ENCODE assay signal across 25 cellular contexts in the genomic region with DNA sequence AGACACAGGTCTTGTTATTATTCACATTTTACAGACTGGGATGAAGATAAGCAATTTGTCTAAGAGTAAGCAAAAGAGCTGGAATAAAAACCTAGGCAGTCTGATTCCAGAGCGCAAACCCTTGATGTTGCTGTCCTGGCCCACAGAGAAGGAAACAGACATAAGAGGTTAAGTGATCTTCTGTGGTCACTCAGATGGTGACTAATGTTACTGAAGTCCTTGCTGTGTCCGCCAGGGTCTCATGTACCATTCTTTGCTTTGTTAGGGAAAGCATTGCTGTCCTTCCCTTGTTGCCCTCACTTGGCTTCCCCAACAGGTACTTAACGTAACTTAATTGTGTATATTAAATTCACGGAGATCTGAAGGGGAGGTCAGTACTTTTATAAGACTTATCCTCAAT. TPM values are rescaled to one million over a fixed set of nuclear protein-coding genes. Genes with fewer than 3 reads are reported as not detected.
DNase-seq lines count a peak whose midpoint lies in the region; ATAC-seq and TF ChIP-seq lines count a peak whose summit lies in the region.
"Had no signal": no experiment of that assay in that cellular context is flagged by ENCODE, and none has a peak within 500 bp of the region (broad histone marks: within the 10 kb centered on the region; RNA-seq: fewer than 3 reads in every experiment).

No MANE protein-coding gene starts in this region.

- no peaks in the 10 kb centered on the region for H3K36me3 ChIP-seq in smooth muscle cell (ENCODE audit: low read depth)

- peaks cover 12% of the 10 kb centered on the region for H3K4me1 ChIP-seq in smooth muscle cell (ENCODE audit: low read depth)
- H3K4me1 ChIP-seq: testis had no signal

- 53% methylated on average over 4 of the region's 4 CpGs for WGBS in smooth muscle cell (ENCODE audit: low lambda C conversion rate)

- no peak overlapping the region for H3K4me3 ChIP-seq in smooth muscle cell
- H3K4me3 ChIP-seq: coronary artery, testis had no signal

- H2AFZ ChIP-seq in smooth muscle cell (ENCODE audit: low read depth): no peak overlapping the region

- H3K79me2 ChIP-seq in smooth muscle cell (ENCODE audit: low read depth): no peaks in the 10 kb centered on the region

- DNase-seq in DMS53 (lab: John Stamatoyannopoulos, UW): peak; percentile 24
- DNase-seq in DMS53 treated with DMSO at 0.1 percent for 48 hours (lab: John Stamatoyannopoulos, UW; ENCODE audit: unreplicated experiment): no peak
- DNase-seq in RPMI7951 (ENCODE audit: low read depth): peak; percentile 76
- peak; percentile 50 for DNase-seq in islet precursor cell
- no peak for DNase-seq in smooth muscle cell (lab: John Stamatoyannopoulos, UW; ENCODE audit: unreplicated experiment)
- no peak for DNase-seq in SHP77 (lab: John Stamatoyannopoulos, UW)
- DNase-seq: activated T-cell treated with anti-CD3 and anti-CD28 coated beads for 4 hours; anterior cingulate cortex; DND-41; erythroblast; KBM-7; MM.1S; naive thymus-derived CD8-positive, alpha-beta T cell; NCI-H1436; NCI-H774; SHP77 treated with DMSO at 0.1 percent for 48 hours; stimulated activated naive CD4-positive, alpha-beta T cell; testis had no signal

- ATAC-seq in GM19023 (IDR thresholded peaks at IDR 0.05; ENCODE audit: unreplicated experiment) (no peak), HG02885 (IDR thresholded peaks at IDR 0.05; ENCODE audit: poor library complexity, unreplicated experiment) (no peak)
- ATAC-seq: naive thymus-derived CD8-positive, alpha-beta T cell; Panc1 had no signal

- H3F3A ChIP-seq in smooth muscle cell (ENCODE audit: low read depth): no peaks in the 10 kb centered on the region

- no peaks in the 10 kb centered on the region for H3K27me3 ChIP-seq in smooth muscle cell (ENCODE audit: low read depth)
- H3K27me3 ChIP-seq: testis had no signal

- peak overlapping the region; percentile 52 for H3K4me2 ChIP-seq in smooth muscle cell

- H3K9ac ChIP-seq in smooth muscle cell (ENCODE audit: low read depth): peak overlapping the region; percentile 42

- H3K9me3 ChIP-seq in smooth muscle cell (replicated peaks; ENCODE audit: low read depth): no peaks in the 10 kb centered on the region
- H3K9me3 ChIP-seq: testis had no signal

- peak overlapping the region; percentile 89 for H3K27ac ChIP-seq in smooth muscle cell (ENCODE audit: low read depth)
- H3K27ac ChIP-seq: 22Rv1, coronary artery, testis had no signal

- H4K20me1 ChIP-seq in smooth muscle cell (ENCODE audit: low read depth): no peaks in the 10 kb centered on the region

- peak; percentile 7 for TF ChIP-seq CTCF in smooth muscle cell (IDR thresholded peaks at IDR 0.05; ENCODE audit: borderline replicate concordance, insufficient read depth, poor library complexity, severe bottlenecking)

RNA-seq across cellular contexts. Expression of a gene that starts 14.9 kb away (rescaled TPM):
- total RNA-seq in RPMI7951 (2014; rRNA removed; shearing (Covaris generic)): 142 and 170 TPM in 2 replicates
- 47.0 and 94.5 TPM in 2 replicates for total RNA-seq in smooth muscle cell
- 22.3 and 29.6 TPM in 2 replicates for polyA plus RNA-seq in smooth muscle cell
- total RNA-seq: naive thymus-derived CD8-positive, alpha-beta T cell; progenitor cell of endocrine pancreas; T-helper 2 cell treated with Interferon-gamma antibody and Interleukin-4, amounts not matched to agents 100 ng/mL and 5 ng/mL, for 36 hours had no signal
- polyA plus RNA-seq: naive thymus-derived CD8-positive, alpha-beta T cell had no signal

Comparison
In these comparisons a context has a peak if more than half of its experiments do, and no peak if none do; other contexts are left out.
1. DNase-seq: peak in DMS53 (single experiment), RPMI7951 (single experiment) and islet precursor cell (single experiment); none in DMS53 treated with DMSO at 0.1 percent for 48 hours (single experiment), smooth muscle cell (single experiment) and SHP77 (0 of 2).